Comparison of ENCODE assay signal across 1 cellular context in the genomic region with DNA sequence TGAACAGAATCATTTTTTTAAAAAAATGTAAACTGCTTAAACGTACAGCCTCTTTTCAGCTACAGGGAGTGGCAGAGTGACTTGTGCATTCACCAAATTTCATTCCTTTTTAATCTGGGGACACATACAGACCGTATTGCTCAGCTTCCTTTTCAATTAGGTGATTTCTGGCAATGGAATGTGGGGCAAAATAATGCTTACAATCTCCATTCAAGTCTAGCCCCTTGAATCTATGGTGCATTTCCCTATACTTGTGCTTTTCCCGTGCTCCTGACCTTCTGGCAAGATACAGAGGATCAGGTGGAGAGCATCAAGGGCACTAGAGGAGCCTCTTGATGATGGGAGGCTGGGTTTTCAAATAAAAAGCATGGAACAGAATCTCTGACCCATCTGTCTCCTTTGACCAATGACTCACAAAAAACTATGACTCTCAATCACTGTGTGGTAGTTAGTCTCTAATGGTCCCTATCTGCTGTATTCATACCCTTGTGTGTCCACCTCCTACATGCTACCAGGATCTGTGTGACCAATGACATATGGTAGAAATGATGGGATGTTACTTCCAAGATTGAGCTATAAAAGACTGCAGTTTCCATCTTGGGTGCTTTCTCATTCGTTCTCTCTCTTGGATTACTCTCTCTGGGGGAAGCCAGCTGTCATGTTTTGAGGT.
TF ChIP-seq lines count a peak whose summit lies in the region.

No MANE protein-coding gene starts in this region.

TF ChIP-seq in HepG2, 621 proteins besides CTCF, POLR2A, EP300 and RAD21 (continued from another document):
- TF ChIP-seq, protein P1, sequence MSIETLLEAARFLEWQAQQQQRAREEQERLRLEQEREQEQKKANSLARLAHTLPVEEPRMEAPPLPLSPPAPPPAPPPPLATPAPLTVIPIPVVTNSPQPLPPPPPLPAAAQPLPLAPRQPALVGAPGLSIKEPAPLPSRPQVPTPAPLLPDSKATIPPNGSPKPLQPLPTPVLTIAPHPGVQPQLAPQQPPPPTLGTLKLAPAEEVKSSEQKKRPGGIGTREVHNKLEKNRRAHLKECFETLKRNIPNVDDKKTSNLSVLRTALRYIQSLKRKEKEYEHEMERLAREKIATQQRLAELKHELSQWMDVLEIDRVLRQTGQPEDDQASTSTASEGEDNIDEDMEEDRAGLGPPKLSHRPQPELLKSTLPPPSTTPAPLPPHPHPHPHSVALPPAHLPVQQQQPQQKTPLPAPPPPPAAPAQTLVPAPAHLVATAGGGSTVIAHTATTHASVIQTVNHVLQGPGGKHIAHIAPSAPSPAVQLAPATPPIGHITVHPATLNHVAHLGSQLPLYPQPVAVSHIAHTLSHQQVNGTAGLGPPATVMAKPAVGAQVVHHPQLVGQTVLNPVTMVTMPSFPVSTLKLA (IDR thresholded peaks at IDR 0.05): no peak
- TF ChIP-seq, protein P2, sequence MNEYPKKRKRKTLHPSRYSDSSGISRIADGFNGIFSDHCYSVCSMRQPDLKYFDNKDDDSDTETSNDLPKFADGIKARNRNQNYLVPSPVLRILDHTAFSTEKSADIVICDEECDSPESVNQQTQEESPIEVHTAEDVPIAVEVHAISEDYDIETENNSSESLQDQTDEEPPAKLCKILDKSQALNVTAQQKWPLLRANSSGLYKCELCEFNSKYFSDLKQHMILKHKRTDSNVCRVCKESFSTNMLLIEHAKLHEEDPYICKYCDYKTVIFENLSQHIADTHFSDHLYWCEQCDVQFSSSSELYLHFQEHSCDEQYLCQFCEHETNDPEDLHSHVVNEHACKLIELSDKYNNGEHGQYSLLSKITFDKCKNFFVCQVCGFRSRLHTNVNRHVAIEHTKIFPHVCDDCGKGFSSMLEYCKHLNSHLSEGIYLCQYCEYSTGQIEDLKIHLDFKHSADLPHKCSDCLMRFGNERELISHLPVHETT (CRISPR knock-in tag; conservative IDR thresholded peaks at IDR 0.05): no peak
